1 cellular context compared by ENCODE assay signal in genomic region chr6:18326001-18326400, GRCh38.
TF ChIP-seq lines count a peak whose summit lies in the region.

No MANE protein-coding gene starts in this region.

TF ChIP-seq in H1, 55 proteins besides CTCF, POLR2A, EP300 and RAD21:
- TF ChIP-seq JUND (IDR thresholded peaks at IDR 0.05; ENCODE audit: low read length) = no peak
- no peak for TF ChIP-seq MAX (IDR thresholded peaks at IDR 0.05)
- no peak for TF ChIP-seq JUN (IDR thresholded peaks at IDR 0.05; ENCODE audit: low read depth, low read length)
- no peak for TF ChIP-seq RXRA (IDR thresholded peaks at IDR 0.05; ENCODE audit: insufficient read depth, low read depth, low read length)
- no peak for TF ChIP-seq KDM5A (IDR thresholded peaks at IDR 0.05; ENCODE audit: low read length)
- no peak for TF ChIP-seq NRF1 (IDR thresholded peaks at IDR 0.05; ENCODE audit: low read depth, low read length)
- no peak for TF ChIP-seq YY1 (IDR thresholded peaks at IDR 0.05; ENCODE audit: low read depth, low read length)
- no peak for TF ChIP-seq POLR2AphosphoS5 (IDR thresholded peaks at IDR 0.05; ENCODE audit: low read depth, low read length)
- no peak for TF ChIP-seq SRF (IDR thresholded peaks at IDR 0.05; ENCODE audit: low read depth, low read length)
- no peak for TF ChIP-seq RNF2 (IDR thresholded peaks at IDR 0.05; ENCODE audit: borderline replicate concordance, low read depth, low read length, missing control alignments, poor library complexity, severe bottlenecking)
- TF ChIP-seq TBP (IDR thresholded peaks at IDR 0.05; ENCODE audit: low read depth, low read length) = no peak
- TF ChIP-seq SAP30 (IDR thresholded peaks at IDR 0.05; ENCODE audit: insufficient read depth, insufficient replicate concordance, low read length) = no peak
- no peak for TF ChIP-seq PHF8 (conservative IDR thresholded peaks at IDR 0.05; ENCODE audit: low read depth, low read length)
- TF ChIP-seq TCF12 (IDR thresholded peaks at IDR 0.05; ENCODE audit: low read depth, low read length) = no peak
- no peak for TF ChIP-seq CHD2 (IDR thresholded peaks at IDR 0.05; ENCODE audit: low read length)
- TF ChIP-seq HDAC2 (IDR thresholded peaks at IDR 0.05; ENCODE audit: borderline replicate concordance in 1 of 2, low read depth in 2 of 2, low read length in 2 of 2) = no peak
- TF ChIP-seq SP1 (IDR thresholded peaks at IDR 0.05; ENCODE audit: low read depth, low read length) = no peak
